In genomic region chr6:36662380-36662779, GRCh38 we compare ENCODE assay signal across 1 cellular context.
TF ChIP-seq lines count a peak whose summit lies in the region.

No MANE protein-coding gene starts in this region.

TF ChIP-seq in A549, 52 proteins besides CTCF, POLR2A, EP300 and RAD21 (continued from another document):
- TF ChIP-seq HOXB13 (CRISPR knock-in tag; IDR thresholded peaks at IDR 0.05; ENCODE audit: low read depth) (no peak), SMC3 (IDR thresholded peaks at IDR 0.05) (no peak), BCL3 (IDR thresholded peaks at IDR 0.05) (no peak), HMGXB4 (CRISPR knock-in tag; IDR thresholded peaks at IDR 0.05; ENCODE audit: borderline replicate concordance) (no peak), HOXA7 (CRISPR knock-in tag; IDR thresholded peaks at IDR 0.05) (no peak), TP53 (CRISPR knock-in tag; IDR thresholded peaks at IDR 0.05) (no peak), RFX5 (IDR thresholded peaks at IDR 0.05) (no peak), CEBPB (IDR thresholded peaks at IDR 0.05) (no peak), ATOH8 (CRISPR knock-in tag; IDR thresholded peaks at IDR 0.05; ENCODE audit: low read depth) (no peak), EHF (CRISPR knock-in tag; IDR thresholded peaks at IDR 0.05) (no peak), FOSB (CRISPR knock-in tag; IDR thresholded peaks at IDR 0.05) (no peak), REST (IDR thresholded peaks at IDR 0.05) (no peak)
